ENCODE assay signal across 9 cellular contexts in the genomic region with DNA sequence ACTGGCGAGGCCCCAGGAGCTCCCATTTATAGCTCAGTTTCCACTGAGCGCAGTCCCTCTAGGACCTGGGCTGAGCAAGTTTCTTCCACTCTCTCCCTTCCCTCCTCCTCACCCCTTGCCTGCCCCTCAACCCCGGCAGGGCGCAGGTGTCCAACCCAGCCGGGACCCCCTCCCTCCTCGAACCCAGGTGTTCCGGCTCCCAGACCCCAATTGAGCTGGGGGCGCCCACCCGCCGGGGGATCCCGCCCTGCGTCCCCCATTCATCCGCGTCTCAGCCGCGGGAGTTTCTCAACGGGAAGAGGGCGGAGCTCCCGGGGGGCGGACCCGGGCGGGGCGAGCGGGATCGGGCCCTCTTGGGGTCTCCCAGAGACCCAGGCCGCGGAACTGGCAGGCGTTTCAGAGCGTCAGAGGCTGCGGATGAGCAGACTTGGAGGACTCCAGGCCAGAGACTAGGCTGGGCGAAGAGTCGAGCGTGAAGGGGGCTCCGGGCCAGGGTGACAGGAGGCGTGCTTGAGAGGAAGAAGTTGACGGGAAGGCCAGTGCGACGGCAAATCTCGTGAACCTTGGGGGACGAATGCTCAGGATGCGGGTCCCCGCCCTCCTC. TPM values are rescaled to one million over a fixed set of nuclear protein-coding genes. Genes with fewer than 3 reads are reported as not detected.
DNase-seq lines count a peak whose midpoint lies in the region; ATAC-seq and TF ChIP-seq lines count a peak whose summit lies in the region.
"Had no signal": no experiment of that assay in that cellular context is flagged by ENCODE, and none has a peak within 500 bp of the region (broad histone marks: within the 10 kb centered on the region; RNA-seq: fewer than 3 reads in every experiment).

TSS of gene KIRREL2 (plus strand) at position 366 of the 604 bp plus-strand sequence. CDS start at position 575, 209 bp downstream.

- no peak within 1 kb of the TSS for H3K27ac ChIP-seq in subcutaneous abdominal adipose tissue (ENCODE audit: low read depth, low read length)

- H3K4me3 ChIP-seq in astrocyte of the spinal cord (ENCODE audit: low read depth, low read length) (peak within 1 kb of the TSS; percentile 29), subcutaneous abdominal adipose tissue (ENCODE audit: low read depth in 1 of 5, low read length in 5 of 5) (peak within 1 kb of the TSS; percentile 36 to 66 (median 55))

- H3K36me3 ChIP-seq in subcutaneous abdominal adipose tissue (ENCODE audit: control insufficient read depth in 5 of 5, insufficient read depth in 5 of 5, low read length in 5 of 5): no peaks in the 10 kb centered on the region

- no peaks in the 10 kb centered on the region for H3K9me3 ChIP-seq in subcutaneous abdominal adipose tissue (ENCODE audit: control insufficient read depth in 5 of 5, low read length in 5 of 5)

- TF ChIP-seq CTCF in astrocyte of the spinal cord (IDR thresholded peaks at IDR 0.05; ENCODE audit: low read depth, low read length): no peak

- H3K27me3 ChIP-seq in subcutaneous abdominal adipose tissue (ENCODE audit: control insufficient read depth in 5 of 5, insufficient read depth in 4 of 5, low read length in 5 of 5): peaks cover 29 to 81% (median 65%) of the 10 kb centered on the region in 5 donors

- in situ Hi-C loops in astrocyte of the spinal cord (cut with HindIII; ENCODE audit: low sequenced_read_pairs): no loop called here

- ATAC-seq in left lobe of liver (peak; percentile 10), GM19324 (IDR thresholded peaks at IDR 0.05; ENCODE audit: low FRiP score, unreplicated experiment) (no peak)

- peaks cover 0 to 21% (median 17%) of the 10 kb centered on the region in 5 donors for H3K4me1 ChIP-seq in subcutaneous abdominal adipose tissue (ENCODE audit: control insufficient read depth in 5 of 5, insufficient read depth in 5 of 5, low read length in 5 of 5)

- DNase-seq in Daoy (ENCODE audit: low read depth): peak; percentile 38
- peak; percentile 38 for DNase-seq in NCI-H345 treated with DMSO at 0.1 percent for 48 hours (lab: John Stamatoyannopoulos, UW; ENCODE audit: unreplicated experiment)
- no peak for DNase-seq in astrocyte of the spinal cord (ENCODE audit: low read depth, low spot score)
- DNase-seq in left lobe of liver (ENCODE audit: low spot score): no peak
- no peak for DNase-seq in midbrain (lab: John Stamatoyannopoulos, UW)
- DNase-seq in COLO668 (lab: John Stamatoyannopoulos, UW; ENCODE audit: unreplicated experiment): no peak

- H3K9ac ChIP-seq in subcutaneous abdominal adipose tissue (ENCODE audit: low read length in 5 of 5): peak within 1 kb of the TSS in 2 of 5 donors; percentile 30 to 35

RNA-seq across cellular contexts. Expression of gene KIRREL2, which starts in this region (rescaled TPM):
- total RNA-seq in Daoy (2014; rRNA removed; shearing (Covaris generic)): 0.34 and 0.60 TPM in 2 replicates
- total RNA-seq in left lobe of liver: 0.20 TPM
- total RNA-seq: HT1080 had no signal

Comparison
In these comparisons a context has a peak if more than half of its experiments do, and no peak if none do; other contexts are left out.
1. Peak in DNase-seq in Daoy; RNA of the gene not detected or under 1 TPM.
2. Peak in ATAC-seq in left lobe of liver; RNA of the gene not detected or under 1 TPM.